In the genomic region with DNA sequence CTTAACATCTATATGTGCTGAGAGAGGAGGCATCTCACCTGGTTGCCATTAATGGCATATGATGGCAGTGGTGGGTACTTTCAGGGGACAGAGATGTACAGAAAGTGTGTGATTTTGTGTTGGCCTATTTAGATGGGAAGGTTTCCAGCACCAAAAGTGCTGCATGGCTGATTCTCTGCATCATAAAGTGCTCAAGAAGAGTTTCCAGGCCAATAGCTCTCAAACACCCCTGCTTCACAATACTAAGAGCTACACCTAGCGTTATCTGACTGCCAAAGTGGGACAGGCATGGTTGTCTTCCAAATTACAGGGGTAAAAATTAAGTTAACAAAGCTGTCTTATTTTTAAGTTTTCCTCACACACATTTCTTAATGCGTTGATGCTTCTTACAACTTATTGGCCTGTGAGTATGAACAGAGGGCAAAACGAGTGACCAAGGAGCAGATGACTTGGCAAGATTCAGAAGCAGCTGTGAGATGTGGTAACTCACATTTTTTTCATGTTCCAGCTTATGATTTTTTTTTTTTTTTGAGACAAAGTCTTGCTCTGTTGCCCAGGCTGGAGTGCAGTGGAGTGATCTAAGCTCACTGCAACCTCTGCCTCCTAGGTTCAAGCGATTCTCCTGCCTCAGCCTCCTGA, we compare ENCODE assay signal across 21 cellular contexts. TPM values are rescaled to one million over a fixed set of nuclear protein-coding genes. Genes with fewer than 3 reads are reported as not detected.
DNase-seq lines count a peak whose midpoint lies in the region; ATAC-seq and TF ChIP-seq lines count a peak whose summit lies in the region.
"Had no signal": no experiment of that assay in that cellular context is flagged by ENCODE, and none has a peak within 500 bp of the region (broad histone marks: within the 10 kb centered on the region; RNA-seq: fewer than 3 reads in every experiment).

No MANE protein-coding gene starts in this region.

- H3K4me3 ChIP-seq in choroid plexus epithelial cell (ENCODE audit: low read depth, low read length) (no peak overlapping the region), skeletal muscle satellite cell (ENCODE audit: low read length) (peak overlapping the region; percentile 44), endodermal cell (ENCODE audit: low read length) (no peak overlapping the region), SJCRH30 (no peak overlapping the region)
- H3K4me3 ChIP-seq: PC-9 had no signal

- peaks cover 28% of the 10 kb centered on the region for H3K4me1 ChIP-seq in skeletal muscle satellite cell (ENCODE audit: control insufficient read depth, insufficient read depth, low read length)
- no peaks in the 10 kb centered on the region for H3K4me1 ChIP-seq in endodermal cell (ENCODE audit: control insufficient read depth, insufficient read depth, low read length)
- no peaks in the 10 kb centered on the region for H3K4me1 ChIP-seq in SJCRH30

- no peak overlapping the region for H3K27ac ChIP-seq in endodermal cell (ENCODE audit: low read depth, low read length)
- no peak overlapping the region for H3K27ac ChIP-seq in SJCRH30
- H3K27ac ChIP-seq: PC-9 had no signal

- TF ChIP-seq CTCF in choroid plexus epithelial cell (conservative IDR thresholded peaks at IDR 0.05; ENCODE audit: low read depth, low read length) (no peak), endodermal cell (conservative IDR thresholded peaks at IDR 0.05) (no peak)

- peaks cover 12% of the 10 kb centered on the region for H3K9me3 Mint-ChIP-seq in endodermal cell
- H3K9me3 Mint-ChIP-seq: activated T-cell treated with anti-CD3 and anti-CD28 coated beads, Interleukin-2, amount 50 U/mL, for 24 hours had no signal

- H3K4me1 Mint-ChIP-seq in endodermal cell = no peaks in the 10 kb centered on the region
- H3K4me1 Mint-ChIP-seq: central memory CD8-positive, alpha-beta T cell had no signal

- H3K9me3 ChIP-seq in skeletal muscle satellite cell (replicated peaks; ENCODE audit: low read length) (no peaks in the 10 kb centered on the region), endodermal cell (ENCODE audit: control insufficient read depth, low read length) (peaks cover 12% of the 10 kb centered on the region), SJCRH30 (replicated peaks) (no peaks in the 10 kb centered on the region)

- H3K36me3 ChIP-seq in skeletal muscle satellite cell (ENCODE audit: insufficient read depth, low read length) (no peaks in the 10 kb centered on the region), endodermal cell (ENCODE audit: control insufficient read depth, insufficient read depth, low read length) (no peaks in the 10 kb centered on the region), SJCRH30 (no peaks in the 10 kb centered on the region)
- H3K36me3 ChIP-seq: stomach had no signal

- H3K4me2 ChIP-seq in skeletal muscle satellite cell (ENCODE audit: low read length) = peak overlapping the region; percentile 61
- H3K4me2 ChIP-seq: PC-9 had no signal

- no peak overlapping the region for H3K4me3 Mint-ChIP-seq in endodermal cell
- H3K4me3 Mint-ChIP-seq: activated naive CD8-positive, alpha-beta T cell; activated T-cell treated with anti-CD3 and anti-CD28 coated beads, Interleukin-2, amount 50 U/mL, for 24 hours; central memory CD8-positive, alpha-beta T cell had no signal

- ATAC-seq in left ventricle myocardium superior = peak; percentile 64
- ATAC-seq in HG03039 (IDR thresholded peaks at IDR 0.05; ENCODE audit: unreplicated experiment) = no peak

- H3K27ac Mint-ChIP-seq in endodermal cell = no peak overlapping the region
- H3K27ac Mint-ChIP-seq: activated naive CD8-positive, alpha-beta T cell; activated T-cell treated with anti-CD3 and anti-CD28 coated beads, Interleukin-2, amount 50 U/mL, for 24 hours had no signal

- H3K27me3 ChIP-seq in skeletal muscle satellite cell (ENCODE audit: control insufficient read depth, insufficient read depth, low read length) (no peaks in the 10 kb centered on the region), endodermal cell (ENCODE audit: control insufficient read depth, insufficient read depth, low read length, poor library complexity, severe bottlenecking) (no peaks in the 10 kb centered on the region), SJCRH30 (no peaks in the 10 kb centered on the region)

- intact Hi-C loops in left ventricle myocardium superior (cut with micrococcal nuclease) = no loop called here

- peaks cover 24% of the 10 kb centered on the region for H3K27me3 Mint-ChIP-seq in endodermal cell (ENCODE audit: insufficient read depth)

- DNase-seq in GM03348 (ENCODE audit: low spot score) = peak; percentile 60
- peak; percentile 95 for DNase-seq in choroid plexus epithelial cell (ENCODE audit: low read depth)
- no peak for DNase-seq in left ventricle myocardium superior
- no peak for DNase-seq in endodermal cell
- DNase-seq in SJCRH30 = no peak
- DNase-seq in NCI-H1930 (lab: John Stamatoyannopoulos, UW) = no peak
- DNase-seq: activated CD4-positive, alpha-beta T cell treated with anti-CD3 and anti-CD28 coated beads, Interleukin-2, amount 50 U/mL, for 48 hours; activated T-cell treated with anti-CD3 and anti-CD28 coated beads, Interleukin-2, amount 50 U/mL, for 24 hours; C1 segment of cervical spinal cord; DMS79; GOT3; left cardiac atrium; MV-4-11; NCI-H2081; NCI-H526 treated with DMSO at 0.1 percent for 48 hours; PC-9; stomach had no signal

- 91% methylated on average over 2 to 4 of the region's 4 CpGs for WGBS in endodermal cell (ENCODE audit: insufficient coverage in 1 of 2, insufficient read length in 1 of 2), 2 experiments

- H3K36me3 Mint-ChIP-seq in endodermal cell (ENCODE audit: low read depth) = no peaks in the 10 kb centered on the region
- H3K36me3 Mint-ChIP-seq: activated naive CD8-positive, alpha-beta T cell had no signal

- H3K9ac ChIP-seq in skeletal muscle satellite cell (ENCODE audit: low read depth, low read length) = peak overlapping the region; percentile 4
- no peak overlapping the region for H3K9ac ChIP-seq in endodermal cell (ENCODE audit: extremely low read depth, low read length, poor library complexity, severe bottlenecking)

RNA-seq across cellular contexts. Expression of a gene that starts 41.4 kb away (rescaled TPM):
- total RNA-seq in left ventricle myocardium superior = 0.25 TPM
- 76.0 and 80.6 TPM in 2 replicates for total RNA-seq in skeletal muscle satellite cell (2012; rRNA removed)
- 10 to 100 TPM; 11.8 to 17.1 TPM for total RNA-seq in endodermal cell
- polyA plus RNA-seq in endodermal cell (2013, experiment 1 of 2) = 13.3 TPM
- 12.0 TPM for polyA plus RNA-seq in endodermal cell (2013, experiment 2 of 2)
- total RNA-seq in SJCRH30 (2014; rRNA removed; shearing (Covaris generic)) = not detected in 2 replicates

Comparison
In these comparisons a context has a peak if more than half of its experiments do, and no peak if none do; other contexts are left out.
1. DNase-seq: peak in GM03348 (single experiment) and choroid plexus epithelial cell (single experiment); none in left ventricle myocardium superior (single experiment), endodermal cell (single experiment), SJCRH30 (0 of 2) and NCI-H1930 (0 of 2).
2. RNA of a gene that starts 41.4 kb away (total RNA-seq): 11.8 to 17.1 TPM in endodermal cell; 0.25 TPM in left ventricle myocardium superior (single experiment) and not detected in SJCRH30; every median in the first group is over 10 times any median in the second.